In genomic region chr3:183253961-183254815, GRCh38 we compare ENCODE assay signal across 8 cellular contexts. TPM values are rescaled to one million over a fixed set of nuclear protein-coding genes. Genes with fewer than 3 reads are reported as not detected.
DNase-seq lines count a peak whose midpoint lies in the region; ATAC-seq and TF ChIP-seq lines count a peak whose summit lies in the region.

No MANE protein-coding gene starts in this region.

- peaks cover 56% of the 10 kb centered on the region for H3K27me3 Mint-ChIP-seq in stimulated activated naive CD8-positive, alpha-beta T cell treated with anti-CD3 and anti-CD28 coated beads, Interleukin-15, amount 100 ng/mL, for 72 hours

- no peaks in the 10 kb centered on the region for H3K9me3 Mint-ChIP-seq in stimulated activated naive CD8-positive, alpha-beta T cell treated with anti-CD3 and anti-CD28 coated beads, Interleukin-15, amount 100 ng/mL, for 72 hours

- CTCF ChIA-PET in AG04450 (lab: Charles Lee) = interaction anchor here (1.4 kb wide), 1 partner anchor 69 kb away, joined by 7 read pairs; no protein-coding TSS in a partner anchor

- ATAC-seq in SK-N-SH treated with all-trans-retinoic acid at 6 μM for 48 hours (peak; percentile 73), right lobe of liver (peak; percentile 49 to 65 (median 58)), HG03571 (IDR thresholded peaks at IDR 0.05; ENCODE audit: unreplicated experiment) (no peak)
- peak; percentile 76 for ATAC-seq in stimulated activated naive CD8-positive, alpha-beta T cell treated with anti-CD3 and anti-CD28 coated beads, Interleukin-15, amount 100 ng/mL, for 72 hours

- H3K27ac ChIP-seq in AG04450 (ENCODE audit: low read depth, low read length) (no peak overlapping the region), coronary artery (peak overlapping the region; percentile 82 to 83), right lobe of liver (peak overlapping the region; percentile 50 to 83 (median 65))

- TF ChIP-seq CTCF in AG04450 (IDR thresholded peaks at IDR 0.05; ENCODE audit: low read depth, low read length) (no peak), GM20000 (IDR thresholded peaks at IDR 0.05; ENCODE audit: extremely low read depth, missing control alignments) (no peak), coronary artery (IDR thresholded peaks at IDR 0.05) (no peak), right lobe of liver (IDR thresholded peaks at IDR 0.05) (peak; percentile 9 to 17 (median 13))

- intact Hi-C loops in right lobe of liver (cut with DNase I) = no loop called here

- POLR2A ChIA-PET in AG04450 (lab: Yijun Ruan, JAX) = no interaction called here

- H3K27me3 ChIP-seq in AG04450 (ENCODE audit: control insufficient read depth, insufficient read depth, low read length) = peaks cover 27% of the 10 kb centered on the region
- no peaks in the 10 kb centered on the region for H3K27me3 ChIP-seq in right lobe of liver

- peaks cover 12% of the 10 kb centered on the region for H3K4me1 Mint-ChIP-seq in stimulated activated naive CD8-positive, alpha-beta T cell treated with anti-CD3 and anti-CD28 coated beads, Interleukin-15, amount 100 ng/mL, for 72 hours

- DNase-seq in AG04450 (ENCODE audit: low read depth, low spot score) (no peak), GM20000 (ENCODE audit: low spot score) (peak; percentile 62), coronary artery (ENCODE audit: low spot score) (no peak), right lobe of liver (peak in 2 of 3 donors; percentile 70), GM19240 (ENCODE audit: insufficient read length, low spot score) (no peak)
- peak; percentile 41 to 42 for DNase-seq in stimulated activated naive CD8-positive, alpha-beta T cell treated with anti-CD3 and anti-CD28 coated beads, Interleukin-15, amount 100 ng/mL, for 72 hours

- H3K27ac Mint-ChIP-seq in stimulated activated naive CD8-positive, alpha-beta T cell treated with anti-CD3 and anti-CD28 coated beads, Interleukin-15, amount 100 ng/mL, for 72 hours = peak overlapping the region in 1 of 2 donors; percentile 61

- peak overlapping the region; percentile 78 to 86 for H3K4me3 Mint-ChIP-seq in stimulated activated naive CD8-positive, alpha-beta T cell treated with anti-CD3 and anti-CD28 coated beads, Interleukin-15, amount 100 ng/mL, for 72 hours

- H3K9me3 ChIP-seq in AG04450 (ENCODE audit: control insufficient read depth, insufficient read depth, low read length) (peaks cover 9% of the 10 kb centered on the region), right lobe of liver (no peaks in the 10 kb centered on the region)

- 14% methylated on average over 12 of the region's 109 CpGs for WGBS in right lobe of liver (ENCODE audit: insufficient coverage, low coverage, low lambda C conversion rate, missing lambda C conversion rate)

- no peaks in the 10 kb centered on the region for H3K36me3 ChIP-seq in right lobe of liver

- peaks cover 0 to 5% (median 0%) of the 10 kb centered on the region in 4 donors for H3K4me1 ChIP-seq in right lobe of liver

- H3K4me3 ChIP-seq in AG04450 (ENCODE audit: low read depth, low read length) (peak overlapping the region; percentile 66), coronary artery (peak overlapping the region; percentile 80), right lobe of liver (peak overlapping the region; percentile 57 to 71 (median 68))

- no peak for TF ChIP-seq POLR2A in right lobe of liver (IDR thresholded peaks at IDR 0.05)

TF ChIP-seq in SK-N-SH treated with all-trans-retinoic acid at 6 μM for 48 hours, 23 proteins besides CTCF, POLR2A, EP300 and RAD21:
- TF ChIP-seq TCF4 (CRISPR knock-in tag; IDR thresholded peaks at IDR 0.05; ENCODE audit: borderline replicate concordance) (no peak), OSR1 (CRISPR knock-in tag; IDR thresholded peaks at IDR 0.05) (no peak), ZFP30 (CRISPR knock-in tag; IDR thresholded peaks at IDR 0.05) (no peak), CSRNP3 (CRISPR knock-in tag; IDR thresholded peaks at IDR 0.05) (no peak), ISL1 (CRISPR knock-in tag; IDR thresholded peaks at IDR 0.05) (no peak), ARNTL (CRISPR knock-in tag; IDR thresholded peaks at IDR 0.05; ENCODE audit: borderline replicate concordance, low read depth) (no peak), CSDC2 (CRISPR knock-in tag; IDR thresholded peaks at IDR 0.05) (no peak), ZNF565 (CRISPR knock-in tag; conservative IDR thresholded peaks at IDR 0.05; ENCODE audit: low read depth) (no peak), ZNF70 (CRISPR knock-in tag; IDR thresholded peaks at IDR 0.05) (no peak), GLIS3 (CRISPR knock-in tag; IDR thresholded peaks at IDR 0.05) (no peak), ZC3H10 (CRISPR knock-in tag; IDR thresholded peaks at IDR 0.05) (no peak), PPARA (CRISPR knock-in tag; IDR thresholded peaks at IDR 0.05; ENCODE audit: borderline replicate concordance) (no peak), CREB5 (CRISPR knock-in tag; IDR thresholded peaks at IDR 0.05; ENCODE audit: low read depth) (no peak), TOX (CRISPR knock-in tag; IDR thresholded peaks at IDR 0.05; ENCODE audit: borderline replicate concordance) (no peak), ESRRG (CRISPR knock-in tag; IDR thresholded peaks at IDR 0.05) (no peak)

RNA-seq across cellular contexts. Expression of gene B3GNT5, which starts 1.1 kb away (rescaled TPM):
- 2.0 and 2.9 TPM in 2 replicates for polyA plus RNA-seq in AG04450 (2011; rRNA removed)
- polyA minus RNA-seq in AG04450 (2011; rRNA and poly(A)+ RNA removed) = 1.3 and 2.3 TPM in 2 replicates
- total RNA-seq in right lobe of liver = 10 to 100 TPM in 2 of 6 experiments, 1 to 10 TPM in 2, under 1 TPM in 2; 0.27 to 12.5 (median 5.5) TPM

Comparison
In these comparisons a context has a peak if more than half of its experiments do, and no peak if none do; other contexts are left out.
1. DNase-seq: peak in GM20000 (single experiment), right lobe of liver (2 of 3) and stimulated activated naive CD8-positive, alpha-beta T cell treated with anti-CD3 and anti-CD28 coated beads, Interleukin-15, amount 100 ng/mL, for 72 hours (2 of 2); none in AG04450 (single experiment), coronary artery (single experiment) and GM19240 (single experiment).
2. CTCF ChIP-seq: peak in right lobe of liver (4 of 4); none in AG04450 (single experiment), GM20000 (single experiment) and coronary artery (single experiment).
3. Peak in every context shown above with its lines, with median percentiles within 50 percentile points of each other: H3K4me3 ChIP-seq.